ENCODE assay signal across 8 cellular contexts in the genomic region with DNA sequence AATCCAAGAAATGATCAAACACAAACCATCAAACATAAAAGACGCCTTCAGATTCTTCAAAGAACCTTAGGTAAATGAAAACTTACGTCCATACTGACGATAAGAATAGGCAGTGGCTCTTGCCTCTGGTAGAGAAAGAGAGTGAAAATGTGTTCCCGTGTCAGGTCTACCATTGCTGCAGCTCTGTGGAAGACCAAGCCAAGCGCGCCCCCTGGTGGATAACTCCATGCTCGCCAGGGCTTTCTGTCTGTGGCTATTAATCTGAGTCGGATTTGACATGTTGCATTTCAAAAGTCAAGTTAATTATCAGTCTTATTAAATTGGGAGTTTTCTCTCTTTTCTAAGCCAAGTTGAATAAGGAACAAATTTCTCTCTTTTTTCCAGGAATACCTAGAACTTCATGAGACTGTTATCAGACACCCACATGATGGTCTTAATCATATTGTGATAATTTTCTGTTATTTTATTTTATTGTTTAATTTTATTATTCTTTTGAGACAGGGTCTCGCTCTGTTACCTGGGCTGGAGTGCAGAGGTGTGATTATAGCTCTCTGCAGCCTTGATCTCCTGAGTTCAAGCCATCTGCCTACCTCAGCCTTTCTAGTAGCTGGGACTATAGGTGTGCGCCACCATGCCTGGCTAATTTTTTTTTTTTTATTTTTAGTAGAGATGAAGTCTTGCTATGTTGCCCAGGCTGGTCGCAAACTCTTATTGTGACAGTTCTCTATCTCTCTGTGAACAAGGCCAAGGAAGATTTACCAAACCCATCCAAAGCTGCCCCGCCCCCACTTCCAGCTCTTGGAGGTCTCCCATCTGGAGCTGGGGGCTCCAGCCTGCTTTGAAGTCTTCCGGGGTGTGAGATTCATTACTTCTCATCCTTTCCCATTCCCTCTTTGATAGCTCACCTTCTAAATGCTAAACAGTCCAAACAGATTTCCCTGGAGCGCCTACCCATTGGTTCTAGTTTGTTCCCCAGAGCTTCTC. TPM values are rescaled to one million over a fixed set of nuclear protein-coding genes. Genes with fewer than 3 reads are reported as not detected.
A peak's percentile ranks its signal among the peaks of the same experiment; 100 is the strongest.
DNase-seq lines count a peak whose midpoint lies in the region; ATAC-seq, FAIRE-seq and TF ChIP-seq lines count a peak whose summit lies in the region.

No MANE protein-coding gene starts in this region.

- H3K27ac ChIP-seq in caudate nucleus (ENCODE audit: low read depth, low read length), result no peak overlapping the region

- CTCF ChIA-PET in GM10248 (lab: Yijun Ruan, JAX), result interaction anchor here (0.6 to 7.0 kb wide), 38 partner anchors 9 to 1634 kb away, joined by 3 to 151 read pairs (median 5); a partner anchor contains a TSS

- TF ChIP-seq CTCF in GM10248 (IDR thresholded peaks at IDR 0.05; ENCODE audit: control extremely low read depth, extremely low read depth, low read depth, missing control alignments), result peak; percentile 79

- DNase-seq in GM10248 (ENCODE audit: extremely low spot score) (peak; percentile 82), NCI-H460 (ENCODE audit: extremely low read depth, low read depth) (peak; percentile 80), caudate nucleus (lab: John Stamatoyannopoulos, UW) (peak in 60 of 61 donors; percentile 15 to 96 (median 76))
- peak; percentile 91 for DNase-seq in activated CD4-positive, CD25-positive, alpha-beta regulatory T cell treated with anti-CD3 and anti-CD28 coated beads, Interleukin-2, amount 50 U/mL, for 16 hours (ENCODE audit: low read depth, low spot score)
- peak; percentile 95 for DNase-seq in stimulated activated CD4-positive, alpha-beta T cell treated with anti-CD3 and anti-CD28 coated beads, Interleukin-15, amount 100 ng/mL, for 24 hours

- peak; percentile 90 for FAIRE-seq in islet of Langerhans (lab: Jason Lieb, UNC)

- POLR2A ChIA-PET in GM10248 (lab: Yijun Ruan, JAX), result no interaction called here

- ATAC-seq in HG03280 (IDR thresholded peaks at IDR 0.05; ENCODE audit: unreplicated experiment), result peak; percentile 90
- no peak for ATAC-seq in GM18858 (IDR thresholded peaks at IDR 0.05; ENCODE audit: unreplicated experiment)

RNA-seq across cellular contexts. Expression of a gene that starts 15.8 kb away (rescaled TPM):
- not detected in 2 replicates for total RNA-seq in NCI-H460 (2014; rRNA removed; shearing (Covaris generic))
- polyA plus RNA-seq in NCI-H460 (2014; cell fraction: nucleus; rRNA removed), result 0.08 and 0.11 TPM in 2 replicates

RNA-seq across cellular contexts. Expression of a gene that starts 28.0 kb away (rescaled TPM):
- total RNA-seq in NCI-H460 (2014; rRNA removed; shearing (Covaris generic)), result 1.6 and 2.1 TPM in 2 replicates
- polyA plus RNA-seq in NCI-H460 (2014; cell fraction: nucleus; rRNA removed), result 1.5 and 3.9 TPM in 2 replicates

RNA-seq across cellular contexts. Expression of a gene that starts 33.7 kb away (rescaled TPM):
- 24.3 and 29.4 TPM in 2 replicates for total RNA-seq in NCI-H460 (2014; rRNA removed; shearing (Covaris generic))
- 113 and 121 TPM in 2 replicates for polyA plus RNA-seq in NCI-H460 (2014; cell fraction: nucleus; rRNA removed)

RNA-seq across cellular contexts. Expression of a gene that starts 51.7 kb away (rescaled TPM):
- 466 and 533 TPM in 2 replicates for total RNA-seq in NCI-H460 (2014; rRNA removed; shearing (Covaris generic))
- 795 and 872 TPM in 2 replicates for polyA plus RNA-seq in NCI-H460 (2014; cell fraction: nucleus; rRNA removed)
